In genomic region chr6:21230536-21230935, GRCh38 we compare ENCODE assay signal across 19 cellular contexts.
DNase-seq lines count a peak whose midpoint lies in the region; ATAC-seq and TF ChIP-seq lines count a peak whose summit lies in the region.
"Had no signal": no experiment of that assay in that cellular context is flagged by ENCODE, and none has a peak within 500 bp of the region (broad histone marks: within the 10 kb centered on the region; RNA-seq: fewer than 3 reads in every experiment).

No MANE protein-coding gene starts in this region.

- peaks cover 13% of the 10 kb centered on the region for H3K4me1 Mint-ChIP-seq in GM23338
- peaks cover 23% of the 10 kb centered on the region for H3K4me1 Mint-ChIP-seq in WTC11
- peaks cover 7% of the 10 kb centered on the region for H3K4me1 Mint-ChIP-seq in glutamatergic neuron (ENCODE audit: low read depth, unreplicated experiment)
- H3K4me1 Mint-ChIP-seq: B cell had no signal

- 0 out of 2 replicates have a peak, but pooled peaks cover 5% of the 10 kb centered on the region for H3K4me1 ChIP-seq in GM23338 (ENCODE audit: insufficient read depth)

- H3K9me2 ChIP-seq in GM23338 (ENCODE audit: insufficient read depth), result peaks cover 3% of the 10 kb centered on the region; the same call in 1 of the 2 replicates

- POLR2A ChIA-PET in WTC11 (lab: Charles Lee), result no interaction called here

- H3K27me3 ChIP-seq in GM23338 (ENCODE audit: insufficient read depth), result no peaks in the 10 kb centered on the region
- H3K27me3 ChIP-seq: BLaER1 treated with 17β-estradiol and CSF1 and Interleukin-3, amounts not matched to agents 10 nM and 100 nM had no signal

- H3F3A ChIP-seq in GM23338 (replicated peaks; ENCODE audit: low read depth), result no peaks in the 10 kb centered on the region

- no peaks in the 10 kb centered on the region for H3K79me2 ChIP-seq in GM23338 (replicated peaks; ENCODE audit: insufficient read depth)

- TF ChIP-seq CTCF in GM23338 (conservative IDR thresholded peaks at IDR 0.05; ENCODE audit: low read depth in 2 of 2) (no peak), WTC11 (IDR thresholded peaks at IDR 0.05) (no peak), epithelial cell of esophagus (IDR thresholded peaks at IDR 0.05; ENCODE audit: insufficient read depth, low read depth, low read length, missing control alignments) (no peak), glutamatergic neuron (IDR thresholded peaks at IDR 0.05; ENCODE audit: partially characterized antibody, unreplicated experiment) (no peak)

- H3K27me3 Mint-ChIP-seq in GM23338 (ENCODE audit: insufficient read depth, low read depth, poor library complexity) (peaks cover 3% of the 10 kb centered on the region), WTC11 (ENCODE audit: low read depth) (no peaks in the 10 kb centered on the region), glutamatergic neuron (ENCODE audit: unreplicated experiment) (peaks cover 4% of the 10 kb centered on the region)
- H3K27me3 Mint-ChIP-seq: B cell, IgD-negative memory B cell had no signal

- no peaks in the 10 kb centered on the region for H4K20me1 ChIP-seq in GM23338 (replicated peaks; ENCODE audit: insufficient read depth)
- H4K20me1 ChIP-seq: BLaER1 treated with 17β-estradiol and CSF1 and Interleukin-3, amounts not matched to agents 10 nM and 100 nM had no signal

- H3K9me3 Mint-ChIP-seq in GM23338 (peaks cover 6% of the 10 kb centered on the region; the same call in 2 of the 3 replicates), WTC11 (peaks cover 23% of the 10 kb centered on the region), glutamatergic neuron (ENCODE audit: unreplicated experiment) (peaks cover 5% of the 10 kb centered on the region)

- H3K4me3 Mint-ChIP-seq in GM23338 (no peak overlapping the region), WTC11 (no peak overlapping the region), glutamatergic neuron (ENCODE audit: unreplicated experiment) (no peak overlapping the region)
- H3K4me3 Mint-ChIP-seq: B cell; CD8-positive, alpha-beta T cell; IgD-negative memory B cell had no signal

- H3K36me3 ChIP-seq in GM23338 (ENCODE audit: insufficient read depth), result no peaks in the 10 kb centered on the region

- H3K27ac Mint-ChIP-seq in GM23338 (peak overlapping the region; percentile 22; the same call in 1 of the 2 replicates), WTC11 (peak overlapping the region; percentile 30; the same call in 1 of the 2 replicates), glutamatergic neuron (ENCODE audit: unreplicated experiment) (peak overlapping the region; percentile 49)
- H3K27ac Mint-ChIP-seq: B cell; CD8-positive, alpha-beta T cell; IgD-negative memory B cell had no signal

- no peak for ATAC-seq in GM23338
- no peak for ATAC-seq in WTC11
- ATAC-seq in GM21619 (IDR thresholded peaks at IDR 0.05; ENCODE audit: unreplicated experiment), result no peak
- ATAC-seq: CD8-positive, alpha-beta T cell; HepG2 had no signal

- H3K36me3 Mint-ChIP-seq in GM23338 (ENCODE audit: low read depth), result peaks cover 33% of the 10 kb centered on the region
- H3K36me3 Mint-ChIP-seq in WTC11, result peaks cover 27% of the 10 kb centered on the region
- H3K36me3 Mint-ChIP-seq in glutamatergic neuron (ENCODE audit: unreplicated experiment), result peaks cover 29% of the 10 kb centered on the region

- H3K4me2 ChIP-seq in GM23338, result no peak overlapping the region
- H3K4me2 ChIP-seq: BLaER1 treated with 17β-estradiol and CSF1 and Interleukin-3, amounts not matched to agents 10 nM and 100 nM had no signal

- H3K27ac ChIP-seq in GM23338 (ENCODE audit: low read depth), result no peak overlapping the region
- H3K27ac ChIP-seq: BLaER1 treated with 17β-estradiol and CSF1 and Interleukin-3, amounts not matched to agents 10 nM and 100 nM had no signal

- DNase-seq in GM23338 (ENCODE audit: low spot score), result no peak
- DNase-seq in WTC11 (ENCODE audit: low spot score), result no peak
- DNase-seq in epithelial cell of esophagus (ENCODE audit: low read depth), result peak; percentile 28
- no peak for DNase-seq in glutamatergic neuron
- no peak for DNase-seq in activated naive CD4-positive, alpha-beta T cell (lab: John Stamatoyannopoulos, UW)
- no peak for DNase-seq in COLO668 (lab: John Stamatoyannopoulos, UW; ENCODE audit: unreplicated experiment)
- DNase-seq in AG08396 (ENCODE audit: low spot score), result no peak
- DNase-seq: 8988T; CD8-positive, alpha-beta T cell; COR-L47; DMS 273 treated with DMSO at 0.1 percent for 48 hours; DMS53; GOT3; H7 had no signal

- CTCF ChIA-PET in WTC11 (lab: Charles Lee), result no interaction called here

- no peak overlapping the region for H2AFZ ChIP-seq in GM23338

- no peak overlapping the region for H3K4me3 ChIP-seq in GM23338
- no peak overlapping the region for H3K4me3 ChIP-seq in epithelial cell of esophagus (ENCODE audit: low read length)
- H3K4me3 ChIP-seq: BLaER1 treated with 17β-estradiol and CSF1 and Interleukin-3, amounts not matched to agents 10 nM and 100 nM had no signal

TF ChIP-seq in WTC11, 78 proteins besides CTCF, POLR2A, EP300 and RAD21:
- TF ChIP-seq ZNF281 (CRISPR knock-in tag; IDR thresholded peaks at IDR 0.05) (no peak), ZNF425 (CRISPR knock-in tag; conservative IDR thresholded peaks at IDR 0.05) (no peak)
